Comparison of ENCODE assay signal across 1 cellular context in genomic region chr2:168210216-168210897, GRCh38.
TF ChIP-seq lines count a peak whose summit lies in the region.

No MANE protein-coding gene starts in this region.

TF ChIP-seq in IMR-90, 13 proteins besides CTCF, POLR2A, EP300 and RAD21:
- no peak for TF ChIP-seq SMC3 (IDR thresholded peaks at IDR 0.05; ENCODE audit: low read depth, low read length)
- no peak for TF ChIP-seq CEBPB (IDR thresholded peaks at IDR 0.05; ENCODE audit: low read depth, low read length)
- TF ChIP-seq MAFK (IDR thresholded peaks at IDR 0.05; ENCODE audit: low read depth, low read length), result no peak
- no peak for TF ChIP-seq RCOR1 (IDR thresholded peaks at IDR 0.05; ENCODE audit: insufficient replicate concordance, low read length)
- no peak for TF ChIP-seq USF2 (IDR thresholded peaks at IDR 0.05; ENCODE audit: low read depth, low read length)
- TF ChIP-seq BHLHE40 (IDR thresholded peaks at IDR 0.05; ENCODE audit: low read depth, low read length), result no peak
- TF ChIP-seq NFE2L2 (IDR thresholded peaks at IDR 0.05; ENCODE audit: low read depth, low read length), result no peak
- no peak for TF ChIP-seq ELK1 (IDR thresholded peaks at IDR 0.05; ENCODE audit: borderline replicate concordance, low read depth, low read length)
- TF ChIP-seq MXI1 (IDR thresholded peaks at IDR 0.05; ENCODE audit: borderline replicate concordance, low read depth, low read length), result no peak
- TF ChIP-seq MAZ (IDR thresholded peaks at IDR 0.05; ENCODE audit: borderline replicate concordance, low read depth, low read length), result no peak
- no peak for TF ChIP-seq CHD1 (IDR thresholded peaks at IDR 0.05; ENCODE audit: low read depth, low read length)
- TF ChIP-seq RFX5 (IDR thresholded peaks at IDR 0.05; ENCODE audit: low read depth, low read length), result no peak
- no peak for TF ChIP-seq FOS (IDR thresholded peaks at IDR 0.05; ENCODE audit: low read depth, low read length)
